ENCODE assay signal across 1 cellular context in genomic region chr11:95923730-95924413, GRCh38.
TF ChIP-seq lines count a peak whose summit lies in the region.

Gene MTMR2 (minus strand): TSS chr11:95924107. CDS start chr11:95923954, 153 bp downstream.

TF ChIP-seq in HepG2, 621 proteins besides CTCF, POLR2A, EP300 and RAD21 (continued from another document):
- TF ChIP-seq ZHX2 (IDR thresholded peaks at IDR 0.05; ENCODE audit: low read depth) (peak; percentile 69), ZHX2 (CRISPR knock-in tag; IDR thresholded peaks at IDR 0.05; ENCODE audit: borderline replicate concordance) (no peak), PRDM10 (CRISPR knock-in tag; IDR thresholded peaks at IDR 0.05; ENCODE audit: low read depth) (peak; percentile 80), NR2F6 (IDR thresholded peaks at IDR 0.05) (no peak), NR2F6 (CRISPR knock-in tag; IDR thresholded peaks at IDR 0.05) (peak; percentile 59), MED13 (CRISPR knock-in tag; IDR thresholded peaks at IDR 0.05) (peak; percentile 82), REPIN1 (CRISPR knock-in tag; IDR thresholded peaks at IDR 0.05; ENCODE audit: borderline replicate concordance, low read depth) (peak; percentile 94), RFX3 (CRISPR knock-in tag; IDR thresholded peaks at IDR 0.05) (peak; percentile 7; the same call in 1 of the 2 replicates), PHF8 (CRISPR knock-in tag; IDR thresholded peaks at IDR 0.05) (peak; percentile 95), NKX3-1 (CRISPR knock-in tag; IDR thresholded peaks at IDR 0.05) (peak; percentile 84), ZNF629 (CRISPR knock-in tag; conservative IDR thresholded peaks at IDR 0.05) (peak; percentile 53), ZNF18 (CRISPR knock-in tag; IDR thresholded peaks at IDR 0.05; ENCODE audit: insufficient replicate concordance) (no peak), KDM5A (IDR thresholded peaks at IDR 0.05; ENCODE audit: borderline replicate concordance, low read length) (peak; percentile 87), ZNF547 (CRISPR knock-in tag; IDR thresholded peaks at IDR 0.05) (peak; percentile 66; the same call in 1 of the 2 replicates), WIZ (CRISPR knock-in tag; IDR thresholded peaks at IDR 0.05) (peak; percentile 36; the same call in 1 of the 2 replicates), ZNF607 (CRISPR knock-in tag; IDR thresholded peaks at IDR 0.05; ENCODE audit: borderline replicate concordance) (peak; percentile 53; the same call in 1 of the 2 replicates), PAF1 (CRISPR knock-in tag; IDR thresholded peaks at IDR 0.05) (no peak), ZMAT3 (CRISPR knock-in tag; conservative IDR thresholded peaks at IDR 0.05) (peak; percentile 93), ZNF75D (CRISPR knock-in tag; IDR thresholded peaks at IDR 0.05; ENCODE audit: borderline replicate concordance) (no peak), SNRNP70 (IDR thresholded peaks at IDR 0.05; ENCODE audit: low read depth, low read length) (no peak)
- TF ChIP-seq, protein P1, sequence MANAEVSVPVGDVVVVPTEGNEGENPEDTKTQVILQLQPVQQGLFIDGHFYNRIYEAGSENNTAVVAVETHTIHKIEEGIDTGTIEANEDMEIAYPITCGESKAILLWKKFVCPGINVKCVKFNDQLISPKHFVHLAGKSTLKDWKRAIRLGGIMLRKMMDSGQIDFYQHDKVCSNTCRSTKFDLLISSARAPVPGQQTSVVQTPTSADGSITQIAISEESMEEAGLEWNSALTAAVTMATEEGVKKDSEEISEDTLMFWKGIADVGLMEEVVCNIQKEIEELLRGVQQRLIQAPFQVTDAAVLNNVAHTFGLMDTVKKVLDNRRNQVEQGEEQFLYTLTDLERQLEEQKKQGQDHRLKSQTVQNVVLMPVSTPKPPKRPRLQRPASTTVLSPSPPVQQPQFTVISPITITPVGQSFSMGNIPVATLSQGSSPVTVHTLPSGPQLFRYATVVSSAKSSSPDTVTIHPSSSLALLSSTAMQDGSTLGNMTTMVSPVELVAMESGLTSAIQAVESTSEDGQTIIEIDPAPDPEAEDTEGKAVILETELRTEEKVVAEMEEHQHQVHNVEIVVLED (CRISPR knock-in tag; IDR thresholded peaks at IDR 0.05; ENCODE audit: borderline replicate concordance), result peak; percentile 69; the same call in 1 of the 2 replicates
- TF ChIP-seq, protein P2, sequence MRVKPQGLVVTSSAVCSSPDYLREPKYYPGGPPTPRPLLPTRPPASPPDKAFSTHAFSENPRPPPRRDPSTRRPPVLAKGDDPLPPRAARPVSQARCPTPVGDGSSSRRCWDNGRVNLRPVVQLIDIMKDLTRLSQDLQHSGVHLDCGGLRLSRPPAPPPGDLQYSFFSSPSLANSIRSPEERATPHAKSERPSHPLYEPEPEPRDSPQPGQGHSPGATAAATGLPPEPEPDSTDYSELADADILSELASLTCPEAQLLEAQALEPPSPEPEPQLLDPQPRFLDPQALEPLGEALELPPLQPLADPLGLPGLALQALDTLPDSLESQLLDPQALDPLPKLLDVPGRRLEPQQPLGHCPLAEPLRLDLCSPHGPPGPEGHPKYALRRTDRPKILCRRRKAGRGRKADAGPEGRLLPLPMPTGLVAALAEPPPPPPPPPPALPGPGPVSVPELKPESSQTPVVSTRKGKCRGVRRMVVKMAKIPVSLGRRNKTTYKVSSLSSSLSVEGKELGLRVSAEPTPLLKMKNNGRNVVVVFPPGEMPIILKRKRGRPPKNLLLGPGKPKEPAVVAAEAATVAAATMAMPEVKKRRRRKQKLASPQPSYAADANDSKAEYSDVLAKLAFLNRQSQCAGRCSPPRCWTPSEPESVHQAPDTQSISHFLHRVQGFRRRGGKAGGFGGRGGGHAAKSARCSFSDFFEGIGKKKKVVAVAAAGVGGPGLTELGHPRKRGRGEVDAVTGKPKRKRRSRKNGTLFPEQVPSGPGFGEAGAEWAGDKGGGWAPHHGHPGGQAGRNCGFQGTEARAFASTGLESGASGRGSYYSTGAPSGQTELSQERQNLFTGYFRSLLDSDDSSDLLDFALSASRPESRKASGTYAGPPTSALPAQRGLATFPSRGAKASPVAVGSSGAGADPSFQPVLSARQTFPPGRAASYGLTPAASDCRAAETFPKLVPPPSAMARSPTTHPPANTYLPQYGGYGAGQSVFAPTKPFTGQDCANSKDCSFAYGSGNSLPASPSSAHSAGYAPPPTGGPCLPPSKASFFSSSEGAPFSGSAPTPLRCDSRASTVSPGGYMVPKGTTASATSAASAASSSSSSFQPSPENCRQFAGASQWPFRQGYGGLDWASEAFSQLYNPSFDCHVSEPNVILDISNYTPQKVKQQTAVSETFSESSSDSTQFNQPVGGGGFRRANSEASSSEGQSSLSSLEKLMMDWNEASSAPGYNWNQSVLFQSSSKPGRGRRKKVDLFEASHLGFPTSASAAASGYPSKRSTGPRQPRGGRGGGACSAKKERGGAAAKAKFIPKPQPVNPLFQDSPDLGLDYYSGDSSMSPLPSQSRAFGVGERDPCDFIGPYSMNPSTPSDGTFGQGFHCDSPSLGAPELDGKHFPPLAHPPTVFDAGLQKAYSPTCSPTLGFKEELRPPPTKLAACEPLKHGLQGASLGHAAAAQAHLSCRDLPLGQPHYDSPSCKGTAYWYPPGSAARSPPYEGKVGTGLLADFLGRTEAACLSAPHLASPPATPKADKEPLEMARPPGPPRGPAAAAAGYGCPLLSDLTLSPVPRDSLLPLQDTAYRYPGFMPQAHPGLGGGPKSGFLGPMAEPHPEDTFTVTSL (CRISPR knock-in tag; IDR thresholded peaks at IDR 0.05; ENCODE audit: borderline replicate concordance), result peak; percentile 19; the same call in 1 of the 2 replicates
